ENCODE assay signal across 8 cellular contexts in the genomic region with DNA sequence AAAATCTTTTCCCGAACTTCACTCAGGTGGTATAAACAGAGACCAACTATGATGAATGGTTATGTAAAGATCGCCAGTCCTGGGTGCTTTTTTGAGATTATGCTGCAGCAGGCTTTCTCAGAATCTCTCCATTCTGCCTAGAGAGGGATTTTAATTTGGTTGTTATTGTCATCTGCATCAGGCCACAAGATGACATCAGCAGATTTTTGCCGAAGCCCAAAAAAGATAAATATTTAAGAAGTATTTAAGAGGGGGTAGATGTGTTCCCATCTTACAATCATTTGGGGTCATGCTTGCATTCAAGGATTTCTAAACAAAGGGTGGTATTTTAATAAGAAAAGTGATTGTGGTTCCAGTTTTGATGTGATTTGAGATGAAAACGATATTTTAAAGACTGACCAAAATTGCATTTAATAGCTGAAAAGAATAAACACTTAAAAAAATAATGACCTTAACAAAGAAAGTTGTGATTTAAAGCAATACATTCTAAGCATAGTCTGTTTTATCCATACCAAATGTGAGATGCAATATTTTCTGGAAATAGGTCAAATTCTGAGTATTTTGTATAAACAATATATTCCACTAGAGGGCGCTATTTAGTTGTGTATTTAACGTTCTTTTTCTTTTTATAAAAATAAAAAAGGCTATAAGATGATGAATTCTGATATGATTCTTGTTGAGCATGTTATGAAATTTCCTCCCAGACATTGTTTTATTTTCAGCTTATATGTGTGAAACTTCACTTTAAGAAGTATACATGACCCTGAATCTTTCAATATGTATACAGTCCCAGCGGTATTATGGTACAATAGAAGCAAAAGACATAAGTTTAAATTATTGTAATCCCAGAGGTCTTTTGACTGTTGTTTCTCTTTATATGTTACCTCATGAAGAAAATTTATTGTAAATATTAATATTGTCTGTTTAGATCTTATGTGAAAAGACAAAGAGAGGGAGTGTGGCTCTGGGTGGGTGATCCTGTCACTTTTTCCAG. TPM values are rescaled to one million over a fixed set of nuclear protein-coding genes. Genes with fewer than 3 reads are reported as not detected.
DNase-seq lines count a peak whose midpoint lies in the region; ATAC-seq and TF ChIP-seq lines count a peak whose summit lies in the region.

No MANE protein-coding gene starts in this region.

- no peak overlapping the region for H3K4me3 ChIP-seq in right lobe of liver

- H3K27ac ChIP-seq in right lobe of liver = no peak overlapping the region

- H3K27me3 ChIP-seq in right lobe of liver = no peaks in the 10 kb centered on the region

- in situ Hi-C loops in G401 (cut with HindIII; ENCODE audit: low sequenced_read_pairs) = no loop called here

- ATAC-seq in right lobe of liver (no peak), HG03520 (IDR thresholded peaks at IDR 0.05; ENCODE audit: unreplicated experiment) (no peak)

- WGBS in right lobe of liver (ENCODE audit: insufficient coverage, low coverage, low lambda C conversion rate, missing lambda C conversion rate) = 56% methylated on average over 7 of the region's 7 CpGs

- no peaks in the 10 kb centered on the region for H3K36me3 ChIP-seq in right lobe of liver

- no peak for TF ChIP-seq POLR2A in right lobe of liver (IDR thresholded peaks at IDR 0.05)

- no peaks in the 10 kb centered on the region for H3K9me3 ChIP-seq in right lobe of liver

- peak; percentile 48 to 84 (median 74) for TF ChIP-seq CTCF in right lobe of liver (IDR thresholded peaks at IDR 0.05)

- intact Hi-C loops in right lobe of liver (cut with DNase I) = no loop called here

- peak; percentile 23 for DNase-seq in G401 (ENCODE audit: low spot score)
- peak; percentile 15 for DNase-seq in MV-4-11 (lab: John Stamatoyannopoulos, UW)
- DNase-seq in amniotic epithelial cell (ENCODE audit: low read depth) = peak; percentile 6
- no peak for DNase-seq in right lobe of liver
- DNase-seq in stimulated activated CD4-positive, alpha-beta T cell treated with anti-CD3 and anti-CD28 coated beads, Interleukin-12 subunit alpha, Interleukin-12 subunit beta, amount 100 ng/mL, for 4 hours = no peak
- DNase-seq in activated T-cell treated with anti-CD3 and anti-CD28 coated beads for 4 hours = no peak
- no peak for DNase-seq in COLO668 (lab: John Stamatoyannopoulos, UW; ENCODE audit: unreplicated experiment)

- H3K4me1 ChIP-seq in right lobe of liver = peaks cover 0 to 3% (median 0%) of the 10 kb centered on the region in 4 donors

RNA-seq across cellular contexts. Expression of a gene that starts 51.0 kb away (rescaled TPM):
- 140 and 156 TPM in 2 replicates for total RNA-seq in G401 (2014; rRNA removed; shearing (Covaris generic))
- total RNA-seq in right lobe of liver = 10 to 100 TPM in 1 of 6 experiments, 1 to 10 TPM in 5; 6.0 to 11.6 (median 7.2) TPM

Comparison
In these comparisons a context has a peak if more than half of its experiments do, and no peak if none do; other contexts are left out.
1. DNase-seq: peak in G401 (single experiment), MV-4-11 (single experiment) and amniotic epithelial cell (single experiment); none in right lobe of liver (0 of 3), stimulated activated CD4-positive, alpha-beta T cell treated with anti-CD3 and anti-CD28 coated beads, Interleukin-12 subunit alpha, Interleukin-12 subunit beta, amount 100 ng/mL, for 4 hours (single experiment), activated T-cell treated with anti-CD3 and anti-CD28 coated beads for 4 hours (single experiment) and COLO668 (single experiment).
2. RNA of a gene that starts 51.0 kb away (total RNA-seq): 140 to 156 TPM in G401; 6.0 to 11.6 TPM in right lobe of liver; every median in the first group is over 10 times any median in the second.